Comparison of ENCODE assay signal across 8 cellular contexts in the genomic region with DNA sequence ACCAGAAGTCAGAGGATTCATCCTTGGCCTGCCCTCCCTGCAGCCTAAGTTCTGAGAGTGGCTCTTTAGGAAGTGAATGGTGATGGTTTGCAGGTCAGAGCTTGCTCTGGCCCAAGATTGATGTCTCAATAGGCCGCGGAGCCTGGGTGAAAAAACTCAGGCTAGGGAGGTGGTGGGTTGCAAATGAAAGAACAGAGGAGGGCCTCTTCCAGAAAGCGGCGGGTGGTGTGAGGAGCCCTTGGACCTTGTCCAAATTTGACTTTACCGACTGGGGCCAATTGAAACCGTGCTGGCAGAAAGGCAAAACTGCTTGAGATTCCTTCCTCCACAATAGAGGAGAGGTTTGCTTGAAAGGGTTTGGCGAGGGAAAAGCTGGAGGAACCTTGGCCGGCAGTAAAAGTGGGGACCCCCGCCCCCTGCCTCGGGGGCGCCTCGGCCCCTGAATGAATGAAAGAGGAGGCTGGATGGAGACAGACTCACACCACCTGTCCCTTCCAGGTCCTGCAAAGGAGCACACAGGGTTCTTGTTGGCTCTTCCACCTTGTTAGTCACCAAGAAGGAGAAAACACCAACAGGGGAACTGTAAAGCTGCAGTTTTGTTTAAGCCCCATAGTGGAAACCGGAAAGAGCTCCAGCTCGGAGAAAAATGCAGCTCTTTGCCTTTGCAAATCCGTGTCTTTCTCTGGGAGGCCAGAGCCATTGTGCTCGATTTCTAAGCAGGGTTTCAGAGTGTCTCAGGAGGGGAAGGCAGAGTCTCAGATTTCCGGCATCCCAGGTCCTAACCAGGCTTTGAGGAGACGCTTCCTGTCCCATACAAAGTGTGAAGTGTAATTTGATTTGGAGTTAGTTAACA.
DNase-seq lines count a peak whose midpoint lies in the region; ATAC-seq, FAIRE-seq and TF ChIP-seq lines count a peak whose summit lies in the region.

No MANE protein-coding gene starts in this region.

- peak overlapping the region; percentile 72 to 77 for H3K4me3 Mint-ChIP-seq in activated T-cell treated with anti-CD3 and anti-CD28 coated beads, Interleukin-2, amount 50 U/mL, for 72 hours

- H3K4me1 Mint-ChIP-seq in activated T-cell treated with anti-CD3 and anti-CD28 coated beads, Interleukin-2, amount 50 U/mL, for 72 hours (ENCODE audit: low read depth): peaks cover 98% of the 10 kb centered on the region

- ATAC-seq in activated T-cell treated with anti-CD3 and anti-CD28 coated beads, Interleukin-2, amount 50 U/mL, for 72 hours (replicated peaks in 1 of 2): peak; percentile 9 to 18
- peak; percentile 25 for ATAC-seq in foreskin keratinocyte
- ATAC-seq in pancreas: peak in 3 of 4 donors; percentile 8 to 31 (median 21)
- ATAC-seq in HG02870 (IDR thresholded peaks at IDR 0.05; ENCODE audit: unreplicated experiment): no peak

- H3K27ac Mint-ChIP-seq in activated T-cell treated with anti-CD3 and anti-CD28 coated beads, Interleukin-2, amount 50 U/mL, for 72 hours: peak overlapping the region; percentile 84

- H3K9me3 Mint-ChIP-seq in activated T-cell treated with anti-CD3 and anti-CD28 coated beads, Interleukin-2, amount 50 U/mL, for 72 hours: peaks cover 9 to 10% of the 10 kb centered on the region in 2 donors

- intact Hi-C loops in pancreas (cut with DNase I): no loop called here

- 63 to 66% methylated on average over 18 of the region's 18 CpGs for WGBS in pancreas, 2 donors

- TF ChIP-seq CTCF in foreskin keratinocyte (conservative IDR thresholded peaks at IDR 0.05) (no peak), pancreas (IDR thresholded peaks at IDR 0.05) (no peak)

- H3K27me3 ChIP-seq in foreskin keratinocyte (no peaks in the 10 kb centered on the region), pancreas (no peaks in the 10 kb centered on the region)

- no peak overlapping the region for H3K4me3 ChIP-seq in pancreas

- peak; percentile 62 for DNase-seq in EL
- DNase-seq in NCI-H1092 treated with DMSO at 0.1 percent for 48 hours (lab: John Stamatoyannopoulos, UW): peak; percentile 79
- DNase-seq in activated T-cell treated with anti-CD3 and anti-CD28 coated beads, Interleukin-2, amount 50 U/mL, for 72 hours: peak in 1 of 2 donors; percentile 32
- peak; percentile 44 to 70 for DNase-seq in foreskin keratinocyte
- DNase-seq in pancreas: no peak
- DNase-seq in GOT3 (lab: John Stamatoyannopoulos, UW): no peak
- DNase-seq in activated CD4-positive, CD25-positive, alpha-beta regulatory T cell (lab: John Stamatoyannopoulos, UW): no peak

- no peaks in the 10 kb centered on the region for H3K9me3 ChIP-seq in pancreas

- H3K36me3 Mint-ChIP-seq in activated T-cell treated with anti-CD3 and anti-CD28 coated beads, Interleukin-2, amount 50 U/mL, for 72 hours (ENCODE audit: insufficient read depth in 2 of 2): peaks cover 18 to 39% of the 10 kb centered on the region in 2 donors

- H3K4me1 ChIP-seq in foreskin keratinocyte (peaks cover 65% of the 10 kb centered on the region), pancreas (peaks cover 7 to 40% (median 15%) of the 10 kb centered on the region in 3 donors)

- H3K27me3 Mint-ChIP-seq in activated T-cell treated with anti-CD3 and anti-CD28 coated beads, Interleukin-2, amount 50 U/mL, for 72 hours (ENCODE audit: low read depth): no peaks in the 10 kb centered on the region

- FAIRE-seq in pancreas (lab: Jason Lieb, UNC): no peak

- peak overlapping the region; percentile 50 for H3K27ac ChIP-seq in foreskin keratinocyte
- H3K27ac ChIP-seq in pancreas: peak overlapping the region in 3 of 4 donors; percentile 34 to 42 (median 38)

- H3K36me3 ChIP-seq in pancreas: no peaks in the 10 kb centered on the region

Comparison
In these comparisons a context has a peak if more than half of its experiments do, and no peak if none do; other contexts are left out.
1. DNase-seq: peak in EL (single experiment), NCI-H1092 treated with DMSO at 0.1 percent for 48 hours (single experiment) and foreskin keratinocyte (2 of 2); none in pancreas (0 of 6), GOT3 (single experiment) and activated CD4-positive, CD25-positive, alpha-beta regulatory T cell (0 of 4).